In genomic region chr11:43278302-43278956, GRCh38 we compare ENCODE assay signal across 2 cellular contexts.
TF ChIP-seq lines count a peak whose summit lies in the region.

No MANE protein-coding gene starts in this region.

TF ChIP-seq in IMR-90, 13 proteins besides CTCF, POLR2A, EP300 and RAD21 (continued from another document):
- no peak for TF ChIP-seq MAFK (IDR thresholded peaks at IDR 0.05; ENCODE audit: low read depth, low read length)
- TF ChIP-seq RFX5 (IDR thresholded peaks at IDR 0.05; ENCODE audit: low read depth, low read length) = no peak
- no peak for TF ChIP-seq MXI1 (IDR thresholded peaks at IDR 0.05; ENCODE audit: borderline replicate concordance, low read depth, low read length)
- TF ChIP-seq BHLHE40 (IDR thresholded peaks at IDR 0.05; ENCODE audit: low read depth, low read length) = no peak
- no peak for TF ChIP-seq RCOR1 (IDR thresholded peaks at IDR 0.05; ENCODE audit: insufficient replicate concordance, low read length)

TF ChIP-seq in SK-N-SH treated with all-trans-retinoic acid at 6 μM for 48 hours, 23 proteins besides CTCF, POLR2A, EP300 and RAD21 (continued from another document):
- TF ChIP-seq, protein P1, sequence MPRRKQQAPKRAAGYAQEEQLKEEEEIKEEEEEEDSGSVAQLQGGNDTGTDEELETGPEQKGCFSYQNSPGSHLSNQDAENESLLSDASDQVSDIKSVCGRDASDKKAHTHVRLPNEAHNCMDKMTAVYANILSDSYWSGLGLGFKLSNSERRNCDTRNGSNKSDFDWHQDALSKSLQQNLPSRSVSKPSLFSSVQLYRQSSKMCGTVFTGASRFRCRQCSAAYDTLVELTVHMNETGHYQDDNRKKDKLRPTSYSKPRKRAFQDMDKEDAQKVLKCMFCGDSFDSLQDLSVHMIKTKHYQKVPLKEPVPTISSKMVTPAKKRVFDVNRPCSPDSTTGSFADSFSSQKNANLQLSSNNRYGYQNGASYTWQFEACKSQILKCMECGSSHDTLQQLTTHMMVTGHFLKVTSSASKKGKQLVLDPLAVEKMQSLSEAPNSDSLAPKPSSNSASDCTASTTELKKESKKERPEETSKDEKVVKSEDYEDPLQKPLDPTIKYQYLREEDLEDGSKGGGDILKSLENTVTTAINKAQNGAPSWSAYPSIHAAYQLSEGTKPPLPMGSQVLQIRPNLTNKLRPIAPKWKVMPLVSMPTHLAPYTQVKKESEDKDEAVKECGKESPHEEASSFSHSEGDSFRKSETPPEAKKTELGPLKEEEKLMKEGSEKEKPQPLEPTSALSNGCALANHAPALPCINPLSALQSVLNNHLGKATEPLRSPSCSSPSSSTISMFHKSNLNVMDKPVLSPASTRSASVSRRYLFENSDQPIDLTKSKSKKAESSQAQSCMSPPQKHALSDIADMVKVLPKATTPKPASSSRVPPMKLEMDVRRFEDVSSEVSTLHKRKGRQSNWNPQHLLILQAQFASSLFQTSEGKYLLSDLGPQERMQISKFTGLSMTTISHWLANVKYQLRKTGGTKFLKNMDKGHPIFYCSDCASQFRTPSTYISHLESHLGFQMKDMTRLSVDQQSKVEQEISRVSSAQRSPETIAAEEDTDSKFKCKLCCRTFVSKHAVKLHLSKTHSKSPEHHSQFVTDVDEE (CRISPR knock-in tag; IDR thresholded peaks at IDR 0.05) = no peak
- TF ChIP-seq ARNTL (CRISPR knock-in tag; IDR thresholded peaks at IDR 0.05; ENCODE audit: borderline replicate concordance, low read depth) (no peak), BACH2 (CRISPR knock-in tag; IDR thresholded peaks at IDR 0.05; ENCODE audit: borderline replicate concordance) (no peak), ZNF565 (CRISPR knock-in tag; conservative IDR thresholded peaks at IDR 0.05; ENCODE audit: low read depth) (no peak), ZFP30 (CRISPR knock-in tag; IDR thresholded peaks at IDR 0.05) (no peak)
